1 cellular context compared by ENCODE assay signal in genomic region chr5:150779397-150780179, GRCh38.
TF ChIP-seq lines count a peak whose summit lies in the region.

No MANE protein-coding gene starts in this region.

TF ChIP-seq in HCT116, 20 proteins besides CTCF, POLR2A, EP300 and RAD21 (continued from another document):
- TF ChIP-seq ZBTB33 (IDR thresholded peaks at IDR 0.05; ENCODE audit: extremely low read depth, insufficient replicate concordance, low read length) (no peak), REST (IDR thresholded peaks at IDR 0.05; ENCODE audit: low read depth) (no peak), JUND (IDR thresholded peaks at IDR 0.05) (no peak), SRF (IDR thresholded peaks at IDR 0.05; ENCODE audit: low read depth) (no peak), YY1 (IDR thresholded peaks at IDR 0.05; ENCODE audit: extremely low read depth, insufficient replicate concordance, low read depth, low read length) (no peak)
